In genomic region chr15:92733090-92733933, GRCh38 we compare ENCODE assay signal across 9 cellular contexts.
A peak's percentile ranks its signal among the peaks of the same experiment; 100 is the strongest.
DNase-seq lines count a peak whose midpoint lies in the region; TF ChIP-seq lines count a peak whose summit lies in the region.
"Had no signal": no experiment of that assay in that cellular context is flagged by ENCODE, and none has a peak within 500 bp of the region (broad histone marks: within the 10 kb centered on the region; RNA-seq: fewer than 3 reads in every experiment).

No MANE protein-coding gene starts in this region.

- CTCF ChIA-PET in activated CD4-positive, alpha-beta memory T cell treated with anti-CD3 and anti-CD28 coated beads for 36 hours (lab: Charles Lee) = interaction anchor here (0.6 to 1.5 kb wide), 4 partner anchors 18 to 341 kb away, joined by 3 to 8 read pairs (median 3); no protein-coding TSS in a partner anchor

- H3K4me1 ChIP-seq in left ventricle myocardium inferior = peaks cover 7% of the 10 kb centered on the region
- H3K4me1 ChIP-seq in spleen = peaks cover 0 to 21% (median 5%) of the 10 kb centered on the region in 6 donors

- H3K4me3 Mint-ChIP-seq in activated CD4-positive, alpha-beta memory T cell treated with anti-CD3 and anti-CD28 coated beads for 36 hours = peak overlapping the region; percentile 73

- H3K36me3 ChIP-seq in left ventricle myocardium inferior (peaks cover 7% of the 10 kb centered on the region), spleen (no peaks in the 10 kb centered on the region), WERI-Rb-1 (no peaks in the 10 kb centered on the region)

- POLR2A ChIA-PET in activated CD4-positive, alpha-beta memory T cell treated with anti-CD3 and anti-CD28 coated beads for 36 hours (lab: Charles Lee) = no interaction called here

- no peak overlapping the region for H3K27ac Mint-ChIP-seq in activated CD4-positive, alpha-beta memory T cell treated with anti-CD3 and anti-CD28 coated beads for 36 hours

- H3K27ac ChIP-seq in left ventricle myocardium inferior (replicated peaks) (peak overlapping the region; percentile 80), spleen (peak overlapping the region in 2 of 8 donors; percentile 62 to 64), WERI-Rb-1 (no peak overlapping the region)

- H3K9me3 ChIP-seq in left ventricle myocardium inferior (replicated peaks) (no peaks in the 10 kb centered on the region), spleen (no peaks in the 10 kb centered on the region), WERI-Rb-1 (ENCODE audit: severe bottlenecking) (peaks cover 2% of the 10 kb centered on the region)

- DNase-seq in SIG-M5 treated with dmso at 0.1 percent for 504 hours (lab: John Stamatoyannopoulos, UW; ENCODE audit: unreplicated experiment) (peak; percentile 85), SIG-M5 (lab: John Stamatoyannopoulos, UW) (no peak), left ventricle myocardium inferior (no peak), spleen (no peak), WERI-Rb-1 (no peak), NCI-H187 treated with DMSO at 0.1 percent for 48 hours (lab: John Stamatoyannopoulos, UW) (no peak)
- DNase-seq in activated CD4-positive, alpha-beta memory T cell treated with anti-CD3 and anti-CD28 coated beads for 36 hours = no peak
- DNase-seq in activated CD4-positive, CD25-positive, alpha-beta regulatory T cell (lab: John Stamatoyannopoulos, UW) = no peak
- DNase-seq: effector CD8-positive, alpha-beta T cell had no signal

- H3K27me3 Mint-ChIP-seq in activated CD4-positive, alpha-beta memory T cell treated with anti-CD3 and anti-CD28 coated beads for 36 hours = peaks cover 10% of the 10 kb centered on the region

- H3K4me3 ChIP-seq in left ventricle myocardium inferior (peak overlapping the region; percentile 63), spleen (peak overlapping the region in 6 of 8 donors; percentile 33 to 46 (median 34)), WERI-Rb-1 (ENCODE audit: low read depth, low read length) (no peak overlapping the region)

- peaks cover 10% of the 10 kb centered on the region for H3K4me1 Mint-ChIP-seq in activated CD4-positive, alpha-beta memory T cell treated with anti-CD3 and anti-CD28 coated beads for 36 hours (ENCODE audit: low read depth)

- H3K36me3 Mint-ChIP-seq in activated CD4-positive, alpha-beta memory T cell treated with anti-CD3 and anti-CD28 coated beads for 36 hours = no peaks in the 10 kb centered on the region

- no peaks in the 10 kb centered on the region for H3K9me3 Mint-ChIP-seq in activated CD4-positive, alpha-beta memory T cell treated with anti-CD3 and anti-CD28 coated beads for 36 hours

- TF ChIP-seq POLR2A in spleen (IDR thresholded peaks at IDR 0.05) = no peak

- intact Hi-C loops in activated CD4-positive, alpha-beta memory T cell treated with anti-CD3 and anti-CD28 coated beads for 36 hours (cut with micrococcal nuclease) = no loop called here
- intact Hi-C loops in left ventricle myocardium inferior (cut with micrococcal nuclease) (no loop called here), spleen (cut with DNase I; ENCODE audit: low total_unique reads) (no loop called here)

- 64 to 77% (median 70%) methylated on average over 9 to 12 of the region's 12 CpGs for WGBS in spleen, 5 donors

- H3K27me3 ChIP-seq in left ventricle myocardium inferior (ENCODE audit: low read depth) = no peaks in the 10 kb centered on the region
- peaks cover 0 to 18% (median 0%) of the 10 kb centered on the region in 7 donors for H3K27me3 ChIP-seq in spleen (replicated peaks in 1 of 7)
- H3K27me3 ChIP-seq in WERI-Rb-1 (ENCODE audit: insufficient read depth, low read depth, severe bottlenecking) = no peaks in the 10 kb centered on the region

- no peak for TF ChIP-seq CTCF in left ventricle myocardium inferior (IDR thresholded peaks at IDR 0.05; ENCODE audit: borderline replicate concordance)
- no peak for TF ChIP-seq CTCF in spleen (IDR thresholded peaks at IDR 0.05 in 8 of 11, conservative IDR thresholded peaks at IDR 0.05 in 3 of 11)
- no peak for TF ChIP-seq CTCF in WERI-Rb-1 (IDR thresholded peaks at IDR 0.05; ENCODE audit: low read depth, low read length)
